Comparison of ENCODE assay signal across 11 cellular contexts in genomic region chr13:114120486-114121430, GRCh38. TPM values are rescaled to one million over a fixed set of nuclear protein-coding genes. Genes with fewer than 3 reads are reported as not detected.
DNase-seq lines count a peak whose midpoint lies in the region; ATAC-seq, FAIRE-seq and TF ChIP-seq lines count a peak whose summit lies in the region.
"Had no signal": no experiment of that assay in that cellular context is flagged by ENCODE, and none has a peak within 500 bp of the region (broad histone marks: within the 10 kb centered on the region; RNA-seq: fewer than 3 reads in every experiment).

No MANE protein-coding gene starts in this region.

- H3K27me3 ChIP-seq in ACC112 (ENCODE audit: insufficient read depth, low read length) (no peaks in the 10 kb centered on the region), colonic mucosa (no peaks in the 10 kb centered on the region)
- H3K27me3 ChIP-seq: body of pancreas had no signal

- ATAC-seq in HG03521 (IDR thresholded peaks at IDR 0.05; ENCODE audit: unreplicated experiment): no peak
- ATAC-seq: body of pancreas had no signal

- TF ChIP-seq CTCF in colonic mucosa (IDR thresholded peaks at IDR 0.05) (no peak), nephron (IDR thresholded peaks at IDR 0.05; ENCODE audit: unreplicated experiment in 3 of 3) (no peak), lower leg skin (IDR thresholded peaks at IDR 0.05) (no peak)

- WGBS in lower leg skin, 2 donors: 60 to 66% methylated on average over 22 to 24 of the region's 28 CpGs

- no peak overlapping the region for H3K9ac ChIP-seq in colonic mucosa (ENCODE audit: low read depth in 2 of 2, low read length in 2 of 2)

- H3K4me1 ChIP-seq in ACC112 (ENCODE audit: control insufficient read depth, insufficient read depth, low read length, unreplicated experiment): peaks cover 40% of the 10 kb centered on the region
- no peaks in the 10 kb centered on the region for H3K4me1 ChIP-seq in colonic mucosa

- no peaks in the 10 kb centered on the region for H3K27me3 Mint-ChIP-seq in nephron (ENCODE audit: low read depth)

- H3K27ac ChIP-seq in ACC112 (ENCODE audit: low read depth, low read length) (peak overlapping the region; percentile 68), colonic mucosa (peak overlapping the region; percentile 34)
- H3K27ac ChIP-seq: body of pancreas had no signal

- H3K4me3 Mint-ChIP-seq in nephron: peak overlapping the region; percentile 44 to 70 (median 67)

- FAIRE-seq in H54 (lab: Jason Lieb, UNC): no peak
- FAIRE-seq: GM19239 had no signal

- no peaks in the 10 kb centered on the region for H3K36me3 Mint-ChIP-seq in nephron (ENCODE audit: low read depth)

- peak overlapping the region; percentile 91 to 97 (median 94) for H3K27ac Mint-ChIP-seq in nephron

- DNase-seq in HCEC 1CT (peak; percentile 24), colonic mucosa (no peak), H54 (ENCODE audit: insufficient read length, low spot score) (no peak), OCI-M2 (lab: John Stamatoyannopoulos, UW; ENCODE audit: unreplicated experiment) (no peak), lower leg skin (ENCODE audit: low spot score in 2 of 2) (no peak)
- DNase-seq: body of pancreas; stimulated activated CD4-positive, alpha-beta T cell treated with anti-CD3 and anti-CD28 coated beads, Interleukin-12 subunit alpha, Interleukin-12 subunit beta, amount 100 ng/mL, for 4 hours had no signal

- no peaks in the 10 kb centered on the region for H3K9me3 ChIP-seq in colonic mucosa
- H3K9me3 ChIP-seq: body of pancreas had no signal

- no peaks in the 10 kb centered on the region for H3K9me3 Mint-ChIP-seq in nephron

- no peak overlapping the region for H2AFZ ChIP-seq in ACC112 (ENCODE audit: low read length, unreplicated experiment)

- peaks cover 67% of the 10 kb centered on the region for H3K79me2 ChIP-seq in ACC112 (ENCODE audit: control insufficient read depth, insufficient read depth, low read length, unreplicated experiment)

- TF ChIP-seq POLR2A in H54 (IDR thresholded peaks at IDR 0.05; ENCODE audit: low read depth, low read length): no peak
- no peak for TF ChIP-seq POLR2A in lower leg skin (IDR thresholded peaks at IDR 0.05)

- peaks cover 36% of the 10 kb centered on the region for H3K4me1 Mint-ChIP-seq in nephron

- intact Hi-C loops in colonic mucosa (cut with DNase I) (no loop called here), lower leg skin (cut with DNase I; ENCODE audit: low total_unique reads) (no loop called here)

- H3K4me3 ChIP-seq in ACC112 (ENCODE audit: low read depth, low read length): no peak overlapping the region
- H3K4me3 ChIP-seq in colonic mucosa: no peak overlapping the region
- H3K4me3 ChIP-seq in lower leg skin (ENCODE audit: low read depth, poor library complexity, severe bottlenecking): no peak overlapping the region
- H3K4me3 ChIP-seq: body of pancreas had no signal

- no peaks in the 10 kb centered on the region for H3K36me3 ChIP-seq in ACC112 (ENCODE audit: insufficient read depth, low read length)
- H3K36me3 ChIP-seq in colonic mucosa: no peaks in the 10 kb centered on the region

RNA-seq across cellular contexts. Expression of gene RASA3, which starts 11.7 kb away (rescaled TPM):
- 1 to 10 TPM; 4.4 to 7.2 TPM for total RNA-seq in colonic mucosa
- 10 to 100 TPM; 12.9 to 30.5 (median 24.2) TPM for total RNA-seq in lower leg skin

RNA-seq across cellular contexts. Expression of gene CFAP97D2, which starts 58.3 kb away (rescaled TPM):
- total RNA-seq in colonic mucosa (not detected), lower leg skin (not detected)
- total RNA-seq: body of pancreas had no signal
